ENCODE assay signal across 11 cellular contexts in genomic region chr17:36942031-36942599, GRCh38. TPM values are rescaled to one million over a fixed set of nuclear protein-coding genes. Genes with fewer than 3 reads are reported as not detected.
DNase-seq lines count a peak whose midpoint lies in the region; ATAC-seq and TF ChIP-seq lines count a peak whose summit lies in the region.
"Had no signal": no experiment of that assay in that cellular context is flagged by ENCODE, and none has a peak within 500 bp of the region (broad histone marks: within the 10 kb centered on the region; RNA-seq: fewer than 3 reads in every experiment).

No MANE protein-coding gene starts in this region.

- intact Hi-C loops in stomach (cut with DNase I; ENCODE audit: low total_unique reads) (no loop called here), testis (cut with DNase I; ENCODE audit: low total_unique reads) (no loop called here)

- H3K27me3 Mint-ChIP-seq in activated T-helper 17 cell treated with anti-CD3 and anti-CD28 coated beads, Interleukin-2, amount 50 U/mL, for 72 hours, result peaks cover 66% of the 10 kb centered on the region

- no peak overlapping the region for H3K27ac Mint-ChIP-seq in activated T-helper 17 cell treated with anti-CD3 and anti-CD28 coated beads, Interleukin-2, amount 50 U/mL, for 72 hours

- peak; percentile 63 for DNase-seq in activated effector memory CD4-positive, alpha-beta T cell treated with anti-CD3 and anti-CD28 coated beads, Interleukin-2, amount 50 U/mL, for 16 hours
- no peak for DNase-seq in activated effector memory CD4-positive, alpha-beta T cell treated with Interleukin-2 at 50 U/mL for 16 hours
- peak; percentile 73 for DNase-seq in islet precursor cell
- no peak for DNase-seq in stomach
- DNase-seq in testis, result no peak
- DNase-seq in Ammon's horn (ENCODE audit: low spot score), result no peak
- DNase-seq: C1 segment of cervical spinal cord, NCI-H446 had no signal

- H3K4me1 ChIP-seq in stomach (peaks cover 25 to 52% (median 41%) of the 10 kb centered on the region in 4 donors), testis (peaks cover 16% of the 10 kb centered on the region)

- H3K4me3 ChIP-seq in stomach, result peak overlapping the region; percentile 7 to 40 (median 18)
- peak overlapping the region in 1 of 2 donors; percentile 29 for H3K4me3 ChIP-seq in testis

- H3K27me3 ChIP-seq in stomach (peaks cover 76 to 100% (median 100%) of the 10 kb centered on the region in 3 donors), testis (peaks cover 17% of the 10 kb centered on the region)

- H3K4me1 Mint-ChIP-seq in activated T-helper 17 cell treated with anti-CD3 and anti-CD28 coated beads, Interleukin-2, amount 50 U/mL, for 72 hours, result peaks cover 31% of the 10 kb centered on the region

- no peaks in the 10 kb centered on the region for H3K9me3 Mint-ChIP-seq in activated T-helper 17 cell treated with anti-CD3 and anti-CD28 coated beads, Interleukin-2, amount 50 U/mL, for 72 hours

- TF ChIP-seq POLR2A in stomach (IDR thresholded peaks at IDR 0.05), result no peak
- TF ChIP-seq POLR2A in testis (IDR thresholded peaks at IDR 0.05), result no peak

- H3K9me3 ChIP-seq in stomach, result peaks cover 0 to 5% (median 0%) of the 10 kb centered on the region in 4 donors
- H3K9me3 ChIP-seq in testis, result no peaks in the 10 kb centered on the region

- ATAC-seq in activated T-helper 17 cell treated with anti-CD3 and anti-CD28 coated beads, Interleukin-2, amount 50 U/mL, for 72 hours (replicated peaks), result no peak
- ATAC-seq in GM21576 (IDR thresholded peaks at IDR 0.05; ENCODE audit: unreplicated experiment), result no peak

- no peak for TF ChIP-seq CTCF in stomach (IDR thresholded peaks at IDR 0.05)
- TF ChIP-seq CTCF in testis (IDR thresholded peaks at IDR 0.05), result no peak

- H3K27ac ChIP-seq in stomach (no peak overlapping the region), testis (no peak overlapping the region)

- peak overlapping the region; percentile 13 for H3K4me3 Mint-ChIP-seq in activated T-helper 17 cell treated with anti-CD3 and anti-CD28 coated beads, Interleukin-2, amount 50 U/mL, for 72 hours

- 7 to 12% (median 9%) methylated on average over 25 to 56 of the region's 56 CpGs for WGBS in stomach, 5 donors
- WGBS in testis, 2 donors, result 8 to 12% methylated on average over 12 to 19 of the region's 56 CpGs

- peaks cover 20% of the 10 kb centered on the region for H3K36me3 Mint-ChIP-seq in activated T-helper 17 cell treated with anti-CD3 and anti-CD28 coated beads, Interleukin-2, amount 50 U/mL, for 72 hours (ENCODE audit: low read depth)

- no peaks in the 10 kb centered on the region for H3K36me3 ChIP-seq in stomach
- H3K36me3 ChIP-seq in testis (ENCODE audit: low read depth, missing control alignments), result no peaks in the 10 kb centered on the region

- TF ChIP-seq EP300 in stomach (IDR thresholded peaks at IDR 0.05), result no peak

RNA-seq across cellular contexts. Expression of gene LHX1, which starts 4.8 kb away (rescaled TPM):
- total RNA-seq in activated T-helper 17 cell treated with anti-CD3 and anti-CD28 coated beads, Interleukin-2, amount 50 U/mL, for 72 hours, result under 1 TPM; 0.11 TPM
- not detected for total RNA-seq in stomach
- not detected for polyA plus RNA-seq in stomach
- under 1 TPM; 0.06 to 0.39 TPM for total RNA-seq in testis
- polyA plus RNA-seq in testis (ENCODE audit: insufficient read depth, low read depth, low replicate concordance), result 0.51 TPM
- polyA plus RNA-seq: adipose tissue had no signal

RNA-seq across cellular contexts. Expression of gene AATF, which starts 6.6 kb away (rescaled TPM):
- total RNA-seq in activated T-helper 17 cell treated with anti-CD3 and anti-CD28 coated beads, Interleukin-2, amount 50 U/mL, for 72 hours, result 10 to 100 TPM; 65.5 to 96.5 TPM
- total RNA-seq in stomach (10 to 100 TPM in 4 of 5 donors, 1 to 10 TPM in 1; 5.3 to 52.7 (median 20.2) TPM), testis (10 to 100 TPM; 38.7 to 39.5 TPM)
- polyA plus RNA-seq in stomach (10 to 100 TPM; 27.9 to 45.8 (median 36.6) TPM), testis (ENCODE audit: insufficient read depth, low read depth, low replicate concordance) (57.9 TPM)

Comparison
In these comparisons a context has a peak if more than half of its experiments do, and no peak if none do; other contexts are left out.
1. DNase-seq: peak in activated effector memory CD4-positive, alpha-beta T cell treated with anti-CD3 and anti-CD28 coated beads, Interleukin-2, amount 50 U/mL, for 16 hours (single experiment) and islet precursor cell (single experiment); none in activated effector memory CD4-positive, alpha-beta T cell treated with Interleukin-2 at 50 U/mL for 16 hours (single experiment), stomach (single experiment), testis (single experiment) and Ammon's horn (single experiment).